In genomic region chr3:122246214-122246613, GRCh38 we compare ENCODE assay signal across 13 cellular contexts.
A peak's percentile ranks its signal among the peaks of the same experiment; 100 is the strongest.
DNase-seq lines count a peak whose midpoint lies in the region; ATAC-seq and TF ChIP-seq lines count a peak whose summit lies in the region.
"Had no signal": no experiment of that assay in that cellular context is flagged by ENCODE, and none has a peak within 500 bp of the region (broad histone marks: within the 10 kb centered on the region; RNA-seq: fewer than 3 reads in every experiment).

No MANE protein-coding gene starts in this region.

- no peaks in the 10 kb centered on the region for H3K79me2 ChIP-seq in GM23248 (ENCODE audit: insufficient read depth)

- H3K36me3 Mint-ChIP-seq in CD14-positive monocyte, result peaks cover 4 to 6% of the 10 kb centered on the region in 2 donors
- H3K36me3 Mint-ChIP-seq in naive B cell, result no peaks in the 10 kb centered on the region
- no peaks in the 10 kb centered on the region for H3K36me3 Mint-ChIP-seq in glutamatergic neuron (ENCODE audit: unreplicated experiment)

- H3K4me1 Mint-ChIP-seq in CD14-positive monocyte, result peaks cover 52% of the 10 kb centered on the region
- peaks cover 19 to 36% (median 26%) of the 10 kb centered on the region in 3 donors for H3K4me1 Mint-ChIP-seq in naive B cell
- peaks cover 2% of the 10 kb centered on the region for H3K4me1 Mint-ChIP-seq in glutamatergic neuron (ENCODE audit: low read depth, unreplicated experiment)

- H3K9me3 ChIP-seq in GM23248 (ENCODE audit: low read depth) (no peaks in the 10 kb centered on the region), adrenal gland (replicated peaks in 1 of 3) (no peaks in the 10 kb centered on the region)
- H3K9me3 ChIP-seq: vagina had no signal

- H3K4me3 Mint-ChIP-seq in CD14-positive monocyte, result peak overlapping the region; percentile 69 to 86
- peak overlapping the region; percentile 59 to 92 (median 78) for H3K4me3 Mint-ChIP-seq in naive B cell
- no peak overlapping the region for H3K4me3 Mint-ChIP-seq in glutamatergic neuron (ENCODE audit: unreplicated experiment)

- H3K27me3 Mint-ChIP-seq in CD14-positive monocyte (ENCODE audit: low read depth in 3 of 3), result peaks cover 0 to 1% (median 0%) of the 10 kb centered on the region in 3 donors
- H3K27me3 Mint-ChIP-seq in naive B cell, result no peaks in the 10 kb centered on the region
- H3K27me3 Mint-ChIP-seq in glutamatergic neuron (ENCODE audit: unreplicated experiment), result no peaks in the 10 kb centered on the region

- peak overlapping the region; percentile 8 for H2AFZ ChIP-seq in GM23248

- intact Hi-C loops in CD14-positive monocyte (cut with micrococcal nuclease) (no loop called here), adrenal gland (cut with DNase I) (no loop called here)

- ATAC-seq in naive B cell (ENCODE audit: low read depth in 2 of 2) (no peak), HG03521 (IDR thresholded peaks at IDR 0.05; ENCODE audit: unreplicated experiment) (no peak), GM21619 (IDR thresholded peaks at IDR 0.05; ENCODE audit: unreplicated experiment) (no peak)

- in situ Hi-C loops in GM23248 (cut with MboI), result no loop called here

- 0 out of 2 replicates have a peak, but pooled peaks cover 4% of the 10 kb centered on the region for H3F3A ChIP-seq in GM23248 (ENCODE audit: insufficient read depth)

- DNase-seq in CD14-positive monocyte (ENCODE audit: low spot score) (no peak), GM23248 (peak; percentile 32), adrenal gland (no peak), naive B cell (no peak), glutamatergic neuron (no peak), AG08395 (ENCODE audit: low spot score) (no peak)
- DNase-seq: activated CD8-positive, alpha-beta memory T cell treated with anti-CD3 and anti-CD28 coated beads for 24 hours; hippocampal formation; NCI-H187; stimulated activated CD4-positive, alpha-beta T cell treated with anti-CD3 and anti-CD28 coated beads, Interleukin-4, amount 100 ng/mL, for 4 hours had no signal

- H3K27me3 ChIP-seq in GM23248 (replicated peaks; ENCODE audit: insufficient read depth) (peaks cover 17% of the 10 kb centered on the region), adrenal gland (no peaks in the 10 kb centered on the region)
- H3K27me3 ChIP-seq: vagina had no signal

- H3K27ac ChIP-seq in GM23248 (no peak overlapping the region), adrenal gland (peak overlapping the region in 3 of 5 donors; percentile 39 to 80 (median 66))
- H3K27ac ChIP-seq: vagina had no signal

- peak overlapping the region; percentile 62 for H3K4me3 ChIP-seq in GM23248
- H3K4me3 ChIP-seq in adrenal gland, result no peak overlapping the region
- H3K4me3 ChIP-seq: vagina had no signal

- H3K9me3 Mint-ChIP-seq in CD14-positive monocyte (peaks cover 0 to 3% (median 0%) of the 10 kb centered on the region in 7 donors), naive B cell (no peaks in the 10 kb centered on the region), glutamatergic neuron (ENCODE audit: unreplicated experiment) (no peaks in the 10 kb centered on the region)

- H3K9ac ChIP-seq in GM23248, result peak overlapping the region; percentile 15; the same call in 1 of the 2 replicates

- H3K4me2 ChIP-seq in GM23248 (ENCODE audit: unreplicated experiment), result peak overlapping the region; percentile 75

- H3K9me2 ChIP-seq in GM23248 (ENCODE audit: insufficient read depth), result no peaks in the 10 kb centered on the region

- H4K20me1 ChIP-seq in GM23248 (ENCODE audit: insufficient read depth), result no peaks in the 10 kb centered on the region

- no peak for TF ChIP-seq CTCF in CD14-positive monocyte (IDR thresholded peaks at IDR 0.05)
- no peak for TF ChIP-seq CTCF in adrenal gland (IDR thresholded peaks at IDR 0.05)
- no peak for TF ChIP-seq CTCF in glutamatergic neuron (IDR thresholded peaks at IDR 0.05; ENCODE audit: partially characterized antibody, unreplicated experiment)

- TF ChIP-seq POLR2A in adrenal gland (IDR thresholded peaks at IDR 0.05), result no peak

- peaks cover 7% of the 10 kb centered on the region; the same call in 1 of the 2 replicates for H3K4me1 ChIP-seq in GM23248 (ENCODE audit: insufficient read depth)
- H3K4me1 ChIP-seq in adrenal gland (replicated peaks in 1 of 2), result no peaks in the 10 kb centered on the region
- H3K4me1 ChIP-seq: vagina had no signal

- no peaks in the 10 kb centered on the region for H3K36me3 ChIP-seq in GM23248 (ENCODE audit: low read depth)
- H3K36me3 ChIP-seq in adrenal gland (replicated peaks in 1 of 2), result no peaks in the 10 kb centered on the region
- H3K36me3 ChIP-seq: vagina had no signal

- peak overlapping the region; percentile 91 to 96 (median 93) for H3K27ac Mint-ChIP-seq in CD14-positive monocyte
- H3K27ac Mint-ChIP-seq in naive B cell, result peak overlapping the region in 5 of 6 donors; percentile 56 to 94 (median 60)
- H3K27ac Mint-ChIP-seq in glutamatergic neuron (ENCODE audit: unreplicated experiment), result no peak overlapping the region

- 3 to 8% methylated on average over 4 of the region's 4 CpGs for WGBS in GM23248 (ENCODE audit: low coverage in 1 of 2, low lambda C conversion rate in 2 of 2, missing lambda C conversion rate in 2 of 2), 2 experiments
- WGBS in adrenal gland, 4 donors, result 43 to 48% (median 47%) methylated on average over 4 of the region's 4 CpGs
